Comparison of ENCODE assay signal across 8 cellular contexts in the genomic region with DNA sequence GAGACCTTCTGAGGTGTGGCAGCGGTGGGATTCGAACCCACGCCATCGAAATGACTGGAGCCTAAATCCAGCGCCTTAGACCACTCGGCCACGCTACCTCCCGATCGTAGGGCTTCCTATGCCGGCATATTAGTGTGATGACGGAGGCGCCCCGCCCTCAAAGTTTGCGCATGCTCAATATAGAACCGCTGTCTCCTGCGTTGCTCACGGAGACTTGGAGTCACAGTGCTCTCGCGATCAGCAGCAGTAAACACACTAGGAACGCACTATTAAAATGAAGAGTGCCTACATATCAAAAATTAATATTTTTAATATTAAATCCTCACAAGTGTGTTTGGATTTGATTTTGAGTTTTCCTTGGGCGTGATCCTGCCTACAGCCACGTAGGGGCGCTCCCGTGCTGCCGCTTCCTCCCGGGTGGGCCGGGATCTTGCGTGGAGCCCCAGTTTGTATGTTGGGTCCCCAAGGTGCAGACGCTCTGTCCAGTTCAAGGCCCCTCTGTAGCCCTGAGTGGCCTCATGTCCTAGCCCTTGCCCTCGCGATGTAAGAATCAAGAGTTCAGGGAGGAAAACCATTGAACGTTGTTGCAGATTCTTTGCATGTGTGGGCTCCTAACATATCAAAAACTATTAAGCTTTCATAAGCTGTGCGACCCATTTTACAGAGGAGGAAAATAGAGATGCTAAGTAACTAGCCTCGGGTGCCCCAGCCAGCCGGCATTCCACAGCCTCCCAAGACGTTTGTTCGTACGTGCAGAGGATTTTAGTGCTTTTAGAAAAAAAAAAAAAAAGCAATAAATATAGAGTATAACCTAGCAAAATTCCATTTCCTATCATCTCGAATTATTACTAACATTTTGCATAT. TPM values are rescaled to one million over a fixed set of nuclear protein-coding genes. Genes with fewer than 3 reads are reported as not detected.
DNase-seq lines count a peak whose midpoint lies in the region; ATAC-seq, FAIRE-seq and TF ChIP-seq lines count a peak whose summit lies in the region.

No MANE protein-coding gene starts in this region.

- dilution Hi-C loops in endothelial cell of umbilical vein (cut with MboI; ENCODE audit: extremely low pct_ligation_motif_present, low sequenced_read_pairs): no loop called here

- TF ChIP-seq CTCF in OCI-LY3 (IDR thresholded peaks at IDR 0.05; ENCODE audit: low read depth, low read length) (peak; percentile 89), endothelial cell of umbilical vein (IDR thresholded peaks at IDR 0.05; ENCODE audit: extremely low read depth in 1 of 2, insufficient read depth in 1 of 2, low read depth in 1 of 2, low read length in 2 of 2) (peak; percentile 74 to 82)

- H3K27me3 ChIP-seq in OCI-LY3 (ENCODE audit: low read depth, low read length) (no peaks in the 10 kb centered on the region), endothelial cell of umbilical vein (ENCODE audit: control insufficient read depth in 2 of 2, insufficient read depth in 2 of 2, low read length in 2 of 2) (no peaks in the 10 kb centered on the region)

- no peaks in the 10 kb centered on the region for H3K9me1 ChIP-seq in endothelial cell of umbilical vein (replicated peaks; ENCODE audit: control insufficient read depth, extremely low read depth, insufficient read depth, low read length)

- CTCF ChIA-PET in endothelial cell of umbilical vein (lab: Charles Lee): interaction anchor here (0.6 to 2.2 kb wide), 10 partner anchors 9 to 125 kb away, joined by 3 to 24 read pairs (median 3); partner anchors contain the start of gene EEF2K

- H3K27ac ChIP-seq in OCI-LY3 (ENCODE audit: low read length) (peak overlapping the region; percentile 71), endothelial cell of umbilical vein (ENCODE audit: insufficient read depth, low read depth, low read length) (peak overlapping the region; percentile 18)

- peak overlapping the region; percentile 80 for H3K9ac ChIP-seq in OCI-LY3 (ENCODE audit: low read length)
- peak overlapping the region; percentile 33 for H3K9ac ChIP-seq in endothelial cell of umbilical vein (replicated peaks; ENCODE audit: extremely low read depth, insufficient read depth, low read length)

- H4K20me1 ChIP-seq in OCI-LY3 (ENCODE audit: insufficient read depth, low read length): no peaks in the 10 kb centered on the region
- no peaks in the 10 kb centered on the region for H4K20me1 ChIP-seq in endothelial cell of umbilical vein (replicated peaks; ENCODE audit: control insufficient read depth, extremely low read depth, insufficient read depth, low read length)

- intact Hi-C loops in endothelial cell of umbilical vein (cut with micrococcal nuclease): loop anchor here (1.0 kb wide), 2 partner anchors 10 to 101 kb away; partner anchors contain the start of genes EEF2K and POLR3E

- H3K9me3 ChIP-seq in OCI-LY3 (ENCODE audit: insufficient read depth, low read length) (no peaks in the 10 kb centered on the region), endothelial cell of umbilical vein (replicated peaks; ENCODE audit: control insufficient read depth, insufficient read depth, low read length) (no peaks in the 10 kb centered on the region)

- peak; percentile 78 for FAIRE-seq in endothelial cell of umbilical vein (lab: Jason Lieb, UNC)

- ATAC-seq in GM18505 (IDR thresholded peaks at IDR 0.05; ENCODE audit: unreplicated experiment) (no peak), GM19328 (IDR thresholded peaks at IDR 0.05; ENCODE audit: unreplicated experiment) (no peak)

- H3K4me3 ChIP-seq in OCI-LY3 (ENCODE audit: low read length) (peak overlapping the region; percentile 91), endothelial cell of umbilical vein (replicated peaks in 1 of 3; ENCODE audit: insufficient read depth in 1 of 3, low read depth in 1 of 3, low read length in 3 of 3) (peak overlapping the region; percentile 19 to 59 (median 27))

- BruUV-seq in endothelial cell of umbilical vein (replicated peaks; lab: Mats Ljungman, UMichigan): no TSS peak

- H3K79me2 ChIP-seq in OCI-LY3 (ENCODE audit: low read length): no peaks in the 10 kb centered on the region
- no peaks in the 10 kb centered on the region for H3K79me2 ChIP-seq in endothelial cell of umbilical vein (ENCODE audit: control insufficient read depth, insufficient read depth, low read length)

- POLR2A ChIA-PET in endothelial cell of umbilical vein (lab: Charles Lee): interaction anchor here (0.6 to 0.7 kb wide), 3 partner anchors 37 to 1295 kb away, joined by 3 to 4 read pairs (median 3); partner anchors contain the start of gene LYRM1

- H3K4me2 ChIP-seq in OCI-LY3 (ENCODE audit: low read length): peak overlapping the region; percentile 77
- peak overlapping the region; percentile 63 for H3K4me2 ChIP-seq in endothelial cell of umbilical vein (ENCODE audit: insufficient read depth, low read length)

- TF ChIP-seq POLR2A in GM18505 (IDR thresholded peaks at IDR 0.05; ENCODE audit: borderline replicate concordance, extremely low read depth, insufficient read depth, insufficient read length): peak; percentile 52
- TF ChIP-seq POLR2A in endothelial cell of umbilical vein (IDR thresholded peaks at IDR 0.05; ENCODE audit: low read depth, low read length): peak; percentile 84

- H3K4me1 ChIP-seq in OCI-LY3 (ENCODE audit: low read length) (peaks cover 59% of the 10 kb centered on the region), endothelial cell of umbilical vein (ENCODE audit: control insufficient read depth, extremely low read depth, insufficient read depth, low read length) (peaks cover 28% of the 10 kb centered on the region)

- DNase-seq in HuH-7.5 (ENCODE audit: low spot score) (peak; percentile 35), activated T-cell treated with anti-CD3 and anti-CD28 coated beads for 1 hour (ENCODE audit: low read depth) (peak; percentile 87), endothelial cell of umbilical vein (ENCODE audit: low read depth, low spot score) (peak; percentile 98), midbrain (lab: John Stamatoyannopoulos, UW) (peak; percentile 92)
- peak; percentile 96 for DNase-seq in stimulated activated CD8-positive, alpha-beta memory T cell treated with anti-CD3 and anti-CD28 coated beads, Interleukin-15, amount 100 ng/mL, for 24 hours (ENCODE audit: low read depth)

- H3K36me3 ChIP-seq in OCI-LY3 (replicated peaks; ENCODE audit: low read depth, low read length): peaks cover 4% of the 10 kb centered on the region
- no peaks in the 10 kb centered on the region for H3K36me3 ChIP-seq in endothelial cell of umbilical vein (ENCODE audit: control insufficient read depth in 2 of 2, extremely low read depth in 1 of 2, insufficient read depth in 2 of 2, low read length in 2 of 2)

- H2AFZ ChIP-seq in OCI-LY3 (ENCODE audit: low read depth, low read length) (peak overlapping the region; percentile 76), endothelial cell of umbilical vein (ENCODE audit: low read depth, low read length) (peak overlapping the region; percentile 69)

TF ChIP-seq in endothelial cell of umbilical vein, 7 proteins besides CTCF, POLR2A, EP300 and RAD21:
- peak; percentile 59 for TF ChIP-seq GATA2 (IDR thresholded peaks at IDR 0.05; ENCODE audit: insufficient read depth, insufficient read length, low read depth, low read length)
- TF ChIP-seq JUN (IDR thresholded peaks at IDR 0.05; ENCODE audit: borderline replicate concordance, insufficient read depth, insufficient read length, low read depth): no peak
- peak; percentile 86 for TF ChIP-seq POLR2AphosphoS5 (IDR thresholded peaks at IDR 0.05; ENCODE audit: insufficient read depth, low read depth, low read length)
- TF ChIP-seq MYC (IDR thresholded peaks at IDR 0.05; ENCODE audit: low read depth, low read length): no peak
- TF ChIP-seq EZH2 (IDR thresholded peaks at IDR 0.05; ENCODE audit: borderline replicate concordance, low read depth, low read length, severe bottlenecking): no peak
- peak; percentile 35 for TF ChIP-seq FOS (IDR thresholded peaks at IDR 0.05; ENCODE audit: borderline replicate concordance, insufficient read depth, low read length)
- TF ChIP-seq, protein P1, sequence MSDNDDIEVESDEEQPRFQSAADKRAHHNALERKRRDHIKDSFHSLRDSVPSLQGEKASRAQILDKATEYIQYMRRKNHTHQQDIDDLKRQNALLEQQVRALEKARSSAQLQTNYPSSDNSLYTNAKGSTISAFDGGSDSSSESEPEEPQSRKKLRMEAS (IDR thresholded peaks at IDR 0.05; ENCODE audit: insufficient read depth, insufficient read length): no peak

RNA-seq across cellular contexts. Expression of gene EEF2K, which starts 10.2 kb away (rescaled TPM):
- total RNA-seq in endothelial cell of umbilical vein: 44.1 and 48.6 TPM in 2 replicates
- 16.0 and 18.4 TPM in 2 replicates for polyA plus RNA-seq in endothelial cell of umbilical vein
- polyA plus RNA-seq in endothelial cell of umbilical vein (2011; cell fraction: cytosol; rRNA removed): 19.7 and 20.7 TPM in 2 replicates
- 58.3 and 61.0 TPM in 2 replicates for polyA plus RNA-seq in endothelial cell of umbilical vein (2011; cell fraction: nucleus; rRNA removed)
- polyA plus RNA-seq in endothelial cell of umbilical vein (2012): 13.6 and 15.5 TPM in 2 replicates
- polyA minus RNA-seq in endothelial cell of umbilical vein: 39.5 and 48.7 TPM in 2 replicates
- polyA minus RNA-seq in endothelial cell of umbilical vein (2011; cell fraction: cytosol; rRNA and poly(A)+ RNA removed): 14.5 TPM
- polyA minus RNA-seq in endothelial cell of umbilical vein (2011; cell fraction: nucleus; rRNA and poly(A)+ RNA removed): 22.4 and 29.9 TPM in 2 replicates

RNA-seq across cellular contexts. Expression of gene SDR42E2, which starts 33.6 kb away (rescaled TPM):
- total RNA-seq in endothelial cell of umbilical vein: 0.13 and 0.21 TPM in 2 replicates
- 0.03 TPM in 2 replicates for polyA plus RNA-seq in endothelial cell of umbilical vein
- polyA plus RNA-seq in endothelial cell of umbilical vein (2011; cell fraction: cytosol; rRNA removed): 0.01 TPM in 1 of 2 replicates, not detected in the other
- 0.11 and 0.17 TPM in 2 replicates for polyA plus RNA-seq in endothelial cell of umbilical vein (2011; cell fraction: nucleus; rRNA removed)
- not detected in 2 replicates for polyA plus RNA-seq in endothelial cell of umbilical vein (2012)
- polyA minus RNA-seq in endothelial cell of umbilical vein: 0.12 TPM in 1 of 2 replicates, not detected in the other
- not detected for polyA minus RNA-seq in endothelial cell of umbilical vein (2011; cell fraction: cytosol; rRNA and poly(A)+ RNA removed)
- 0.53 and 0.63 TPM in 2 replicates for polyA minus RNA-seq in endothelial cell of umbilical vein (2011; cell fraction: nucleus; rRNA and poly(A)+ RNA removed)

Comparison
In these comparisons a context has a peak if more than half of its experiments do, and no peak if none do; other contexts are left out.
1. DNase-seq: peak in every context shown above with its lines; median percentile 98 in endothelial cell of umbilical vein; 96 in stimulated activated CD8-positive, alpha-beta memory T cell treated with anti-CD3 and anti-CD28 coated beads, Interleukin-15, amount 100 ng/mL, for 24 hours; 92 in midbrain; 87 in activated T-cell treated with anti-CD3 and anti-CD28 coated beads for 1 hour; 35 in HuH-7.5.